8 cellular contexts compared by ENCODE assay signal in the genomic region with DNA sequence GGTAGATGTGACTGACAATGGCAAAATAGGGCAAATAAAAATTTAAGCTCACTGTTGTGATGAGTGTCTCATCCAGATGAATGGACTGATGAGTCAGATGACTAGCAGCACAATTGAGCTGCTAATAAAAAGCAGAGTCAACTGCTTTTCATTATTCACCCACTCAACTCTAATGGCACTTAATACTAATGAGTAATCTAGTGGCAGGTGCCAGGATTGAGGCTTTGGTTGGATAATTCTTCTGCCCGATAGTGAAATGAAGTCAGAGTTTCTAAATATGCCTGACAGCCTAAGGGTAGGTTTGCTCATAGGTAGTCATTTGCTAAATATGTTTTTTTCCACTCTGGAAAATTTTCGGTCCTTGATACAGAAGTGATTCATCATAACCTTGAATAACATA. TPM values are rescaled to one million over a fixed set of nuclear protein-coding genes. Genes with fewer than 3 reads are reported as not detected.
DNase-seq lines count a peak whose midpoint lies in the region; ATAC-seq, FAIRE-seq and TF ChIP-seq lines count a peak whose summit lies in the region.

No MANE protein-coding gene starts in this region.

- no peak overlapping the region for H3K27ac ChIP-seq in CD8-positive, alpha-beta T cell (ENCODE audit: low read depth, low read length)
- no peak overlapping the region for H3K27ac ChIP-seq in GM12878 (ENCODE audit: control insufficient read depth, insufficient read depth)

- H3K36me3 ChIP-seq in CD8-positive, alpha-beta T cell (ENCODE audit: insufficient read depth, low read length): peaks cover 29% of the 10 kb centered on the region
- peaks cover 6 to 7% of the 10 kb centered on the region in 2 experiments; a peak in 3 of 4 replicates for H3K36me3 ChIP-seq in GM12878 (ENCODE audit: control insufficient read depth in 2 of 2, insufficient read depth in 2 of 2, low read length in 1 of 2)

- WGBS in GM12878 (ENCODE audit: insufficient coverage, insufficient replicate concordance, low lambda C conversion rate, missing lambda C conversion rate): 27% methylated on average over 2 of the region's 2 CpGs

- no peak overlapping the region; the same call in 1 of the 2 replicates for H3K4me2 ChIP-seq in GM12878 (ENCODE audit: control insufficient read depth, insufficient read depth)

- H3K27me3 ChIP-seq in CD8-positive, alpha-beta T cell (ENCODE audit: insufficient read depth, low read length): no peaks in the 10 kb centered on the region
- H3K27me3 ChIP-seq in GM12878 (replicated peaks in 1 of 2; ENCODE audit: control insufficient read depth in 2 of 2, insufficient read depth in 2 of 2, low read length in 1 of 2): no peaks in the 10 kb centered on the region

- no peak for TF ChIP-seq EP300 in GM12878 (IDR thresholded peaks at IDR 0.05; ENCODE audit: borderline replicate concordance in 1 of 2, control insufficient read depth in 1 of 2, low read depth in 2 of 2, low read length in 2 of 2)

- CTCF ChIA-PET in CD8-positive, alpha-beta T cell (lab: Charles Lee): interaction anchor here (0.6 to 0.8 kb wide), 2 partner anchors 27 to 107 kb away, joined by 3 read pairs; no protein-coding TSS in a partner anchor
- CTCF ChIA-PET in GM12878 (lab: Yijun Ruan, JAX): interaction anchor here (1.2 to 1.9 kb wide), 2 partner anchors 109 kb away, joined by 4 to 7 read pairs; no protein-coding TSS in a partner anchor

- POLR2A ChIA-PET in CD8-positive, alpha-beta T cell (lab: Charles Lee): interaction anchor here (0.7 to 1.7 kb wide), 5 partner anchors 9 to 17 kb away, joined by 3 to 7 read pairs (median 4); partner anchors contain the start of gene OGT
- POLR2A ChIA-PET in GM12878 (lab: Charles Lee): interaction anchor here (0.8 to 2.4 kb wide), 2 partner anchors 9 to 10 kb away, joined by 4 to 9 read pairs; no protein-coding TSS in a partner anchor

- H3K9me3 ChIP-seq in CD8-positive, alpha-beta T cell (ENCODE audit: low read length): no peaks in the 10 kb centered on the region
- no peaks in the 10 kb centered on the region for H3K9me3 ChIP-seq in GM12878 (replicated peaks; ENCODE audit: control insufficient read depth, insufficient read depth, low read length)

- peak; percentile 25 for ATAC-seq in CD8-positive, alpha-beta T cell
- ATAC-seq in GM12878 (peak; percentile 4; the same call in 2 of the 3 replicates), HG02610 (IDR thresholded peaks at IDR 0.05; ENCODE audit: unreplicated experiment) (no peak), GM18502 (IDR thresholded peaks at IDR 0.05; ENCODE audit: poor library complexity, unreplicated experiment) (no peak)

- H3K36me3 Mint-ChIP-seq in CD8-positive, alpha-beta T cell: peaks cover 85% of the 10 kb centered on the region

- H3K4me3 ChIP-seq in CD8-positive, alpha-beta T cell (ENCODE audit: low read depth, low read length): no peak overlapping the region
- no peak overlapping the region for H3K4me3 ChIP-seq in GM12878

- H3K4me1 ChIP-seq in CD8-positive, alpha-beta T cell (ENCODE audit: insufficient read depth, low read length): peaks cover 66% of the 10 kb centered on the region
- peaks cover 5% of the 10 kb centered on the region; the same call in 1 of the 2 replicates for H3K4me1 ChIP-seq in GM12878 (ENCODE audit: control insufficient read depth, insufficient read depth, low read length)

- no peak for TF ChIP-seq RAD21 in GM12878 (IDR thresholded peaks at IDR 0.05; ENCODE audit: insufficient read depth, low read depth, low read length)

- RAD21 ChIA-PET in GM12878 (lab: Charles Lee; ENCODE audit: unreplicated experiment): interaction anchor here (2.5 kb wide), 1 partner anchor 109 kb away, joined by 5 read pairs; no protein-coding TSS in a partner anchor

- no peaks in the 10 kb centered on the region; the same call in none of the 2 replicates for H4K20me1 ChIP-seq in GM12878 (ENCODE audit: control insufficient read depth, insufficient read depth)

- no peaks in the 10 kb centered on the region for H3K27me3 Mint-ChIP-seq in CD8-positive, alpha-beta T cell (ENCODE audit: low read depth)

- intact Hi-C loops in CD8-positive, alpha-beta T cell (cut with DNase I, micrococcal nuclease): loop anchor here in 1 of 2 experiments (1.0 kb wide), 1 partner anchor 8 kb away; no protein-coding TSS in a partner anchor
- intact Hi-C loops in GM12878 (cut with micrococcal nuclease; ENCODE audit: unreplicated experiment): loop anchor here (5.0 kb wide), 1 partner anchor 74 kb away; the partner anchor contains the start of gene CXCR3

- H3K9ac ChIP-seq in GM12878 (ENCODE audit: control insufficient read depth, insufficient read depth, low read length): no peak overlapping the region

- DNase-seq in CD8-positive, alpha-beta T cell: no peak
- DNase-seq in NCI-H1417 (lab: John Stamatoyannopoulos, UW): peak in 2 of 3 experiments; percentile 63 to 94
- no peak for DNase-seq in GM12878 (ENCODE audit: low read depth, low spot score)
- peak; percentile 83 for DNase-seq in myocyte (ENCODE audit: low read depth)
- no peak for DNase-seq in NOMO-1 treated with DMSO at 0.1 percent for 48 hours (lab: John Stamatoyannopoulos, UW; ENCODE audit: unreplicated experiment)
- no peak for DNase-seq in GM19239 (ENCODE audit: insufficient read length, low spot score)

- SMC1A ChIA-PET in GM12878 (lab: Charles Lee; ENCODE audit: uncharacterized antibody, unreplicated experiment): interaction anchor here (1.0 to 3.0 kb wide), 5 partner anchors 8 to 108 kb away, joined by 4 to 10 read pairs (median 7); partner anchors contain the start of gene OGT

- no peaks in the 10 kb centered on the region for H3K9me3 Mint-ChIP-seq in CD8-positive, alpha-beta T cell

- TF ChIP-seq POLR2A in GM12878 (IDR thresholded peaks at IDR 0.05; ENCODE audit: low read depth, low read length): no peak

- in situ Hi-C loops in GM12878 (cut with MboI): no loop called here

- BruUV-seq in GM12878 (replicated peaks; lab: Mats Ljungman, UMichigan): no TSS peak

- peaks cover 67% of the 10 kb centered on the region for H3K4me1 Mint-ChIP-seq in CD8-positive, alpha-beta T cell (ENCODE audit: low read depth)

- no peak for TF ChIP-seq CTCF in CD8-positive, alpha-beta T cell (IDR thresholded peaks at IDR 0.05)
- no peak for TF ChIP-seq CTCF in GM12878 (IDR thresholded peaks at IDR 0.05 in 2 of 3, conservative IDR thresholded peaks at IDR 0.05 in 1 of 3; ENCODE audit: control insufficient read depth in 2 of 3, extremely low read depth in 1 of 3, insufficient read depth in 1 of 3, low read depth in 3 of 3, low read length in 3 of 3)

- H2AFZ ChIP-seq in GM12878 (ENCODE audit: control insufficient read depth, low read depth, low read length): no peak overlapping the region

- H3K4me3 Mint-ChIP-seq in CD8-positive, alpha-beta T cell: peak overlapping the region; percentile 65

- peak overlapping the region; percentile 78 for H3K27ac Mint-ChIP-seq in CD8-positive, alpha-beta T cell

- no peak for FAIRE-seq in GM12878 (lab: Jason Lieb, UNC)
- no peak for FAIRE-seq in GM19239 (lab: Jason Lieb, UNC)

- peaks cover 68% of the 10 kb centered on the region for H3K79me2 ChIP-seq in GM12878 (ENCODE audit: control insufficient read depth, insufficient read depth, low read length)

TF ChIP-seq in GM12878, 131 proteins besides CTCF, POLR2A, EP300 and RAD21 (continues in another document):
- TF ChIP-seq NRF1 (conservative IDR thresholded peaks at IDR 0.05; ENCODE audit: low read depth, low read length): no peak
- TF ChIP-seq MYC (IDR thresholded peaks at IDR 0.05; ENCODE audit: insufficient read depth, insufficient read length, insufficient replicate concordance, low read length, severe bottlenecking): no peak
- TF ChIP-seq EZH2 (IDR thresholded peaks at IDR 0.05; ENCODE audit: borderline replicate concordance, control insufficient read depth, low read depth, low read length): no peak
- no peak for TF ChIP-seq POLR2AphosphoS5 (IDR thresholded peaks at IDR 0.05; ENCODE audit: low read length)

RNA-seq across cellular contexts. Expression of gene OGT, which starts 10.4 kb away (rescaled TPM):
- total RNA-seq in CD8-positive, alpha-beta T cell: 100 to 1,000 TPM; 295 to 297 TPM
- 1,605 and 1,665 TPM in 2 replicates for total RNA-seq in GM12878 (2013; cell fraction: nucleolus; rRNA removed)
- total RNA-seq in GM12878 (2014; rRNA removed) (111 and 121 TPM in 2 replicates), GM12878 (2014; rRNA removed; fragmentation: Illumina TruSeq; extraction: Trizol) (103 and 109 TPM in 2 replicates), GM12878 (2021) (150 and 163 TPM in 2 replicates), myocyte (105 and 154 TPM in 2 replicates)
- polyA plus RNA-seq in GM12878 (2011; ENCODE audit: low read depth): 105 TPM
- polyA plus RNA-seq in GM12878 (2011; rRNA removed) (638 and 671 TPM in 2 replicates), GM12878 (2014; fragmentation: Illumina TruSeq; extraction: Trizol) (142 and 188 TPM in 2 replicates), GM12878 (2014; fragmentation: Nextera tagmentation; extraction: Ambion mirVana) (10 to 100 TPM; 38.2 to 43.8 TPM), GM12878 (2014; rRNA removed) (176 and 192 TPM in 2 replicates), GM12878 (2016; fragmentation: Nextera tagmentation; extraction: Ambion mirVana) (10 to 100 TPM; 45.0 to 50.2 TPM)
- 393 and 417 TPM in 2 replicates for polyA plus RNA-seq in GM12878 (2011; cell fraction: cytosol; rRNA removed)
- polyA plus RNA-seq in GM12878 (2011; cell fraction: nucleus; rRNA removed): 2,850 and 3,821 TPM in 2 replicates
- polyA plus RNA-seq in GM12878 (2012): 117 and 123 TPM in 2 replicates
- 422 and 572 TPM in 2 replicates for polyA minus RNA-seq in GM12878 (2011; rRNA and poly(A)+ RNA removed)
- polyA minus RNA-seq in GM12878 (2011; cell fraction: cytosol; rRNA and poly(A)+ RNA removed): 94.5 and 106 TPM in 2 replicates
- 476 and 579 TPM in 2 replicates for polyA minus RNA-seq in GM12878 (2011; cell fraction: nucleus; rRNA and poly(A)+ RNA removed)
- 88.1 TPM for polyA plus RNA-seq in myocyte (2012)

RNA-seq across cellular contexts. Expression of gene GCNA, which starts 34.9 kb away (rescaled TPM):
- total RNA-seq in CD8-positive, alpha-beta T cell: 1 to 10 TPM; 2.5 to 3.9 TPM
- total RNA-seq in GM12878 (2013; cell fraction: nucleolus; rRNA removed): 5.3 and 7.3 TPM in 2 replicates
- total RNA-seq in GM12878 (2014; rRNA removed) (0.62 and 1.8 TPM in 2 replicates), GM12878 (2014; rRNA removed; fragmentation: Illumina TruSeq; extraction: Trizol) (1.4 and 1.9 TPM in 2 replicates), GM12878 (2021) (1.0 and 1.3 TPM in 2 replicates), myocyte (1.5 and 3.1 TPM in 2 replicates)
- 0.51 TPM for polyA plus RNA-seq in GM12878 (2011; ENCODE audit: low read depth)
- polyA plus RNA-seq in GM12878 (2011; rRNA removed) (1.3 and 2.1 TPM in 2 replicates), GM12878 (2014; fragmentation: Illumina TruSeq; extraction: Trizol) (1.6 and 2.8 TPM in 2 replicates), GM12878 (2014; fragmentation: Nextera tagmentation; extraction: Ambion mirVana) (1 to 10 TPM in 1 of 2 experiments, under 1 TPM in 1; 0.69 to 1.1 TPM), GM12878 (2014; rRNA removed) (0.81 and 1.4 TPM in 2 replicates), GM12878 (2016; fragmentation: Nextera tagmentation; extraction: Ambion mirVana) (under 1 TPM; 0.37 to 0.72 TPM)
- 0.51 and 0.53 TPM in 2 replicates for polyA plus RNA-seq in GM12878 (2011; cell fraction: cytosol; rRNA removed)
- 4.2 and 6.0 TPM in 2 replicates for polyA plus RNA-seq in GM12878 (2011; cell fraction: nucleus; rRNA removed)
- 0.58 and 1.4 TPM in 2 replicates for polyA plus RNA-seq in GM12878 (2012)
- 1.3 and 1.8 TPM in 2 replicates for polyA minus RNA-seq in GM12878 (2011; rRNA and poly(A)+ RNA removed)
- not detected in 2 replicates for polyA minus RNA-seq in GM12878 (2011; cell fraction: cytosol; rRNA and poly(A)+ RNA removed)
- 1.3 and 1.6 TPM in 2 replicates for polyA minus RNA-seq in GM12878 (2011; cell fraction: nucleus; rRNA and poly(A)+ RNA removed)
- polyA plus RNA-seq in myocyte (2012): 2.2 TPM

Comparison
In these comparisons a context has a peak if more than half of its experiments do, and no peak if none do; other contexts are left out.
1. ATAC-seq: peak in CD8-positive, alpha-beta T cell (single experiment) and GM12878 (single experiment); none in HG02610 (single experiment) and GM18502 (single experiment).
2. DNase-seq: peak in NCI-H1417 (2 of 3) and myocyte (single experiment); none in CD8-positive, alpha-beta T cell (0 of 7), GM12878 (single experiment), NOMO-1 treated with DMSO at 0.1 percent for 48 hours (single experiment) and GM19239 (single experiment).